8 cellular contexts compared by ENCODE assay signal in genomic region chr9:131773911-131774379, GRCh38. TPM values are rescaled to one million over a fixed set of nuclear protein-coding genes. Genes with fewer than 3 reads are reported as not detected.
A peak's percentile ranks its signal among the peaks of the same experiment; 100 is the strongest.
DNase-seq lines count a peak whose midpoint lies in the region; ATAC-seq, FAIRE-seq and TF ChIP-seq lines count a peak whose summit lies in the region.

No MANE protein-coding gene starts in this region.

- peak; percentile 35 to 44 for DNase-seq in stimulated activated CD4-positive, alpha-beta T cell treated with anti-CD3 and anti-CD28 coated beads, Interleukin-2, amount 100 ng/mL, for 48 hours
- DNase-seq in stimulated activated CD4-positive, alpha-beta T cell treated with anti-CD3 and anti-CD28 coated beads, Interleukin-4, amount 100 ng/mL, for 1 hour, result no peak
- DNase-seq in SJCRH30 (peak; percentile 85 to 92), endothelial cell of umbilical vein (ENCODE audit: low read depth, low spot score) (peak; percentile 42), nephron progenitor cell (peak; percentile 89), Peyer's patch (no peak), cerebellar cortex (ENCODE audit: low spot score) (no peak)

- H3K9ac ChIP-seq in endothelial cell of umbilical vein (replicated peaks; ENCODE audit: extremely low read depth, insufficient read depth, low read length), result no peak overlapping the region

- H3K27me3 ChIP-seq in SJCRH30 (peaks cover 19% of the 10 kb centered on the region), endothelial cell of umbilical vein (ENCODE audit: control insufficient read depth in 2 of 2, insufficient read depth in 2 of 2, low read length in 2 of 2) (no peaks in the 10 kb centered on the region), Peyer's patch (no peaks in the 10 kb centered on the region)

- H3K36me3 ChIP-seq in SJCRH30, result no peaks in the 10 kb centered on the region
- no peaks in the 10 kb centered on the region for H3K36me3 ChIP-seq in endothelial cell of umbilical vein (ENCODE audit: control insufficient read depth in 2 of 2, extremely low read depth in 1 of 2, insufficient read depth in 2 of 2, low read length in 2 of 2)
- no peaks in the 10 kb centered on the region for H3K36me3 ChIP-seq in Peyer's patch

- dilution Hi-C loops in endothelial cell of umbilical vein (cut with MboI; ENCODE audit: extremely low pct_ligation_motif_present, low sequenced_read_pairs), result no loop called here

- intact Hi-C loops in endothelial cell of umbilical vein (cut with micrococcal nuclease), result loop anchor here (1.0 to 10.0 kb wide), 2 partner anchors 25 to 341 kb away; no protein-coding TSS in a partner anchor

- TF ChIP-seq POLR2A in endothelial cell of umbilical vein (IDR thresholded peaks at IDR 0.05; ENCODE audit: low read depth, low read length) (no peak), Peyer's patch (IDR thresholded peaks at IDR 0.05) (no peak)

- H2AFZ ChIP-seq in endothelial cell of umbilical vein (ENCODE audit: low read depth, low read length), result no peak overlapping the region

- ATAC-seq in HG03039 (IDR thresholded peaks at IDR 0.05; ENCODE audit: unreplicated experiment), result no peak

- no peaks in the 10 kb centered on the region for H3K4me1 Mint-ChIP-seq in nephron progenitor cell

- no peaks in the 10 kb centered on the region for H3K9me1 ChIP-seq in endothelial cell of umbilical vein (replicated peaks; ENCODE audit: control insufficient read depth, extremely low read depth, insufficient read depth, low read length)

- H3K27ac ChIP-seq in SJCRH30, result no peak overlapping the region
- no peak overlapping the region for H3K27ac ChIP-seq in endothelial cell of umbilical vein (ENCODE audit: insufficient read depth, low read depth, low read length)
- no peak overlapping the region for H3K27ac ChIP-seq in Peyer's patch

- peaks cover 17% of the 10 kb centered on the region for H3K27me3 Mint-ChIP-seq in nephron progenitor cell (ENCODE audit: low read depth, poor library complexity)

- H3K4me2 ChIP-seq in endothelial cell of umbilical vein (ENCODE audit: insufficient read depth, low read length), result no peak overlapping the region

- H3K9me3 ChIP-seq in SJCRH30 (replicated peaks) (no peaks in the 10 kb centered on the region), endothelial cell of umbilical vein (replicated peaks; ENCODE audit: control insufficient read depth, insufficient read depth, low read length) (no peaks in the 10 kb centered on the region), Peyer's patch (no peaks in the 10 kb centered on the region)

- no peak overlapping the region for H3K4me3 Mint-ChIP-seq in nephron progenitor cell

- no peaks in the 10 kb centered on the region for H3K36me3 Mint-ChIP-seq in nephron progenitor cell (ENCODE audit: low read depth)

- FAIRE-seq in endothelial cell of umbilical vein (lab: Jason Lieb, UNC), result peak; percentile 4

- no peaks in the 10 kb centered on the region for H3K79me2 ChIP-seq in endothelial cell of umbilical vein (ENCODE audit: control insufficient read depth, insufficient read depth, low read length)

- TF ChIP-seq CTCF in endothelial cell of umbilical vein (IDR thresholded peaks at IDR 0.05; ENCODE audit: extremely low read depth in 1 of 2, insufficient read depth in 1 of 2, low read depth in 1 of 2, low read length in 2 of 2) (no peak), nephron progenitor cell (IDR thresholded peaks at IDR 0.05) (no peak), Peyer's patch (IDR thresholded peaks at IDR 0.05) (no peak)

- CTCF ChIA-PET in endothelial cell of umbilical vein (lab: Charles Lee), result interaction anchor here (2.0 kb wide), 1 partner anchor 462 kb away, joined by 9 read pairs; no protein-coding TSS in a partner anchor

- POLR2A ChIA-PET in endothelial cell of umbilical vein (lab: Charles Lee), result no interaction called here

- no TSS peak for BruUV-seq in endothelial cell of umbilical vein (replicated peaks; lab: Mats Ljungman, UMichigan)

- no peaks in the 10 kb centered on the region for H3K4me1 ChIP-seq in SJCRH30
- H3K4me1 ChIP-seq in endothelial cell of umbilical vein (ENCODE audit: control insufficient read depth, extremely low read depth, insufficient read depth, low read length), result no peaks in the 10 kb centered on the region
- no peaks in the 10 kb centered on the region for H3K4me1 ChIP-seq in Peyer's patch

- no peaks in the 10 kb centered on the region for H4K20me1 ChIP-seq in endothelial cell of umbilical vein (replicated peaks; ENCODE audit: control insufficient read depth, extremely low read depth, insufficient read depth, low read length)

- H3K4me3 ChIP-seq in SJCRH30, result no peak overlapping the region
- H3K4me3 ChIP-seq in endothelial cell of umbilical vein (replicated peaks in 1 of 3; ENCODE audit: insufficient read depth in 1 of 3, low read depth in 1 of 3, low read length in 3 of 3), result no peak overlapping the region
- H3K4me3 ChIP-seq in Peyer's patch, result no peak overlapping the region

- H3K27ac Mint-ChIP-seq in nephron progenitor cell, result no peak overlapping the region

- H3K9me3 Mint-ChIP-seq in nephron progenitor cell, result peaks cover under 1% of the 10 kb centered on the region

TF ChIP-seq in endothelial cell of umbilical vein, 7 proteins besides CTCF, POLR2A, EP300 and RAD21:
- TF ChIP-seq MAX (IDR thresholded peaks at IDR 0.05; ENCODE audit: insufficient read depth, insufficient read length), result no peak
- TF ChIP-seq FOS (IDR thresholded peaks at IDR 0.05; ENCODE audit: borderline replicate concordance, insufficient read depth, low read length), result no peak
- no peak for TF ChIP-seq EZH2 (IDR thresholded peaks at IDR 0.05; ENCODE audit: borderline replicate concordance, low read depth, low read length, severe bottlenecking)
- no peak for TF ChIP-seq GATA2 (IDR thresholded peaks at IDR 0.05; ENCODE audit: insufficient read depth, insufficient read length, low read depth, low read length)
- no peak for TF ChIP-seq JUN (IDR thresholded peaks at IDR 0.05; ENCODE audit: borderline replicate concordance, insufficient read depth, insufficient read length, low read depth)
- TF ChIP-seq POLR2AphosphoS5 (IDR thresholded peaks at IDR 0.05; ENCODE audit: insufficient read depth, low read depth, low read length), result no peak
- TF ChIP-seq MYC (IDR thresholded peaks at IDR 0.05; ENCODE audit: low read depth, low read length), result no peak

RNA-seq across cellular contexts. Expression of gene RAPGEF1, which starts 34.1 kb away (rescaled TPM):
- 78.5 and 82.0 TPM in 2 replicates for total RNA-seq in SJCRH30 (2014; rRNA removed; shearing (Covaris generic))
- total RNA-seq in endothelial cell of umbilical vein (124 TPM in 2 replicates), Peyer's patch (100 to 1,000 TPM in 1 of 4 donors, 10 to 100 TPM in 3; 51.7 to 182 (median 70.7) TPM)
- polyA plus RNA-seq in endothelial cell of umbilical vein, result 50.0 and 53.3 TPM in 2 replicates
- polyA plus RNA-seq in endothelial cell of umbilical vein (2011; cell fraction: cytosol; rRNA removed), result 51.0 and 57.8 TPM in 2 replicates
- 75.3 and 79.7 TPM in 2 replicates for polyA plus RNA-seq in endothelial cell of umbilical vein (2011; cell fraction: nucleus; rRNA removed)
- 72.5 and 82.9 TPM in 2 replicates for polyA plus RNA-seq in endothelial cell of umbilical vein (2012)
- 50.3 and 57.7 TPM in 2 replicates for polyA minus RNA-seq in endothelial cell of umbilical vein
- 17.2 TPM for polyA minus RNA-seq in endothelial cell of umbilical vein (2011; cell fraction: cytosol; rRNA and poly(A)+ RNA removed)
- 35.9 and 37.0 TPM in 2 replicates for polyA minus RNA-seq in endothelial cell of umbilical vein (2011; cell fraction: nucleus; rRNA and poly(A)+ RNA removed)

Comparison
In these comparisons a context has a peak if more than half of its experiments do, and no peak if none do; other contexts are left out.
1. DNase-seq: peak in stimulated activated CD4-positive, alpha-beta T cell treated with anti-CD3 and anti-CD28 coated beads, Interleukin-2, amount 100 ng/mL, for 48 hours (2 of 2), SJCRH30 (2 of 2), endothelial cell of umbilical vein (single experiment) and nephron progenitor cell (single experiment); none in stimulated activated CD4-positive, alpha-beta T cell treated with anti-CD3 and anti-CD28 coated beads, Interleukin-4, amount 100 ng/mL, for 1 hour (single experiment), Peyer's patch (0 of 3) and cerebellar cortex (single experiment).